10 cellular contexts compared by ENCODE assay signal in genomic region chr1:61241411-61241838, GRCh38.
DNase-seq lines count a peak whose midpoint lies in the region; ATAC-seq, FAIRE-seq and TF ChIP-seq lines count a peak whose summit lies in the region.
"Had no signal": no experiment of that assay in that cellular context is flagged by ENCODE, and none has a peak within 500 bp of the region (broad histone marks: within the 10 kb centered on the region; RNA-seq: fewer than 3 reads in every experiment).

No MANE protein-coding gene starts in this region.

- H3K36me3 ChIP-seq in MG63 (no peaks in the 10 kb centered on the region), ascending aorta (no peaks in the 10 kb centered on the region), stomach (no peaks in the 10 kb centered on the region)

- no peak for TF ChIP-seq POLR2A in stomach (IDR thresholded peaks at IDR 0.05)

- intact Hi-C loops in ascending aorta (cut with DNase I) (loop anchor here (5.0 kb wide), 1 partner anchor 36 kb away; no protein-coding TSS in a partner anchor), stomach (cut with DNase I; ENCODE audit: low total_unique reads) (no loop called here)

- DNase-seq in MG63 (peak; percentile 63), ascending aorta (ENCODE audit: low spot score in 2 of 2) (peak in 1 of 2 donors; percentile 81), kidney tubule cell (ENCODE audit: low spot score) (peak; percentile 74), stomach (no peak), foreskin keratinocyte (no peak), GF-D8 (lab: John Stamatoyannopoulos, UW) (no peak), GM19239 (ENCODE audit: insufficient read length, low spot score) (no peak)
- no peak for DNase-seq in stimulated activated CD8-positive, alpha-beta memory T cell treated with anti-CD3 and anti-CD28 coated beads, Interleukin-4, amount 100 ng/mL, for 48 hours
- DNase-seq: activated CD4-positive, alpha-beta T cell treated with anti-CD3 and anti-CD28 coated beads for 1 hour; NK-92 treated with Interleukin-12 subunit alpha and Interleukin-12 subunit beta, amount 100 ng/mL, for 24 hours had no signal

- no peak for ATAC-seq in foreskin keratinocyte

- H3K27me3 ChIP-seq in MG63 (peaks cover 49% of the 10 kb centered on the region), ascending aorta (no peaks in the 10 kb centered on the region), stomach (no peaks in the 10 kb centered on the region), foreskin keratinocyte (no peaks in the 10 kb centered on the region)

- FAIRE-seq in GM19239 (lab: Jason Lieb, UNC): no peak

- TF ChIP-seq CTCF in ascending aorta (IDR thresholded peaks at IDR 0.05) (no peak), stomach (IDR thresholded peaks at IDR 0.05) (no peak), foreskin keratinocyte (conservative IDR thresholded peaks at IDR 0.05) (no peak)

- peak overlapping the region; percentile 68 to 76 for H3K27ac ChIP-seq in ascending aorta
- peak overlapping the region; percentile 46 to 76 (median 52) for H3K27ac ChIP-seq in stomach
- H3K27ac ChIP-seq in foreskin keratinocyte: no peak overlapping the region

- 16 to 40% (median 32%) methylated on average over 4 of the region's 4 CpGs for WGBS in stomach, 5 donors

- no peak for TF ChIP-seq EP300 in stomach (IDR thresholded peaks at IDR 0.05)

- H3K4me3 ChIP-seq in MG63: no peak overlapping the region
- peak overlapping the region; percentile 13 to 44 for H3K4me3 ChIP-seq in ascending aorta
- peak overlapping the region in 3 of 4 donors; percentile 11 to 20 (median 17) for H3K4me3 ChIP-seq in stomach

- H3K9me3 ChIP-seq in MG63 (no peaks in the 10 kb centered on the region), ascending aorta (no peaks in the 10 kb centered on the region), stomach (no peaks in the 10 kb centered on the region)

- H3K4me1 ChIP-seq in ascending aorta (peaks cover 4 to 24% of the 10 kb centered on the region in 2 donors), stomach (peaks cover 5 to 56% (median 32%) of the 10 kb centered on the region in 4 donors), foreskin keratinocyte (peaks cover 15% of the 10 kb centered on the region)

Comparison
In these comparisons a context has a peak if more than half of its experiments do, and no peak if none do; other contexts are left out.
1. DNase-seq: peak in MG63 (single experiment) and kidney tubule cell (single experiment); none in stomach (single experiment), stimulated activated CD8-positive, alpha-beta memory T cell treated with anti-CD3 and anti-CD28 coated beads, Interleukin-4, amount 100 ng/mL, for 48 hours (single experiment), foreskin keratinocyte (0 of 2), GF-D8 (single experiment) and GM19239 (single experiment).